In the genomic region with DNA sequence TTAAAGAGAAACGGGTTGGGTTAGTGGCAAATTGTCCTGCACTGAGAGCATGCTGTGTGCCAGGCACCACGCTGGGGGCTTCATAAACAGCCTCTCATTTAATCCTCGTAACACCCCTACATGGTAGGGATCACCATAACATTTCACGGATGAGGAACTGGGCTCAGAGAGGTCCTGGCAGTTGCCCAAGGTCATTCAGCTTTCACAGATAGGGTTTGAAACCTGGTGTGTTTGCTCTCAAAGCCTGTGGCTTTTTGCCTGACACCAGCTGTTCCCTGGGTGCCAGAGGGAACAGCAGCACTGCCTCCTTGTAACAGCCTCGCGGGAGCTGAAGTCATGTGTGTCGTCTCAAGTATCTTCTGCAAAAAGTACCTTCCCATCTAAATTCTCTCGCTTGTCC, we compare ENCODE assay signal across 13 cellular contexts.
DNase-seq lines count a peak whose midpoint lies in the region; ATAC-seq and TF ChIP-seq lines count a peak whose summit lies in the region.
"Had no signal": no experiment of that assay in that cellular context is flagged by ENCODE, and none has a peak within 500 bp of the region (broad histone marks: within the 10 kb centered on the region; RNA-seq: fewer than 3 reads in every experiment).

No MANE protein-coding gene starts in this region.

- H3K4me1 ChIP-seq in PC-9 (replicated peaks; ENCODE audit: insufficient read depth) (no peaks in the 10 kb centered on the region), left lung (peaks cover 0 to 7% of the 10 kb centered on the region in 2 donors)

- DNase-seq in SHP77 (lab: John Stamatoyannopoulos, UW) = peak; percentile 24 to 39
- DNase-seq in SHP77 treated with DMSO at 0.1 percent for 48 hours (lab: John Stamatoyannopoulos, UW) = no peak
- DNase-seq in PC-9 = no peak
- no peak for DNase-seq in left lung
- no peak for DNase-seq in GM13976 (ENCODE audit: low spot score)
- no peak for DNase-seq in stimulated activated naive CD4-positive, alpha-beta T cell (lab: John Stamatoyannopoulos, UW)
- DNase-seq: activated CD4-positive, alpha-beta T cell treated with anti-CD3 and anti-CD28 coated beads, Interleukin-2, amount 50 U/mL, for 1 hour; GF-D8; HCEC 1CT; immature natural killer cell; NCI-H187 treated with DMSO at 0.1 percent for 48 hours had no signal

- no peaks in the 10 kb centered on the region for H3K79me2 ChIP-seq in PC-9 (ENCODE audit: low read depth)

- no peaks in the 10 kb centered on the region for H3K9me2 ChIP-seq in PC-9 (ENCODE audit: insufficient read depth)

- H2AFZ ChIP-seq in PC-9 = no peak overlapping the region

- BruUV-seq in PC-9 (replicated peaks; lab: Mats Ljungman, UMichigan) = no TSS peak

- TF ChIP-seq CTCF in PC-9 (conservative IDR thresholded peaks at IDR 0.05) (no peak), left lung (IDR thresholded peaks at IDR 0.05) (no peak), GM13976 (IDR thresholded peaks at IDR 0.05; ENCODE audit: borderline replicate concordance, control extremely low read depth, extremely low read depth, insufficient read depth, missing control alignments) (no peak)

- no peak overlapping the region for H3K4me3 ChIP-seq in PC-9
- no peak overlapping the region for H3K4me3 ChIP-seq in left lung

- intact Hi-C loops in PC-9 (cut with micrococcal nuclease; ENCODE audit: unreplicated experiment) = no loop called here
- intact Hi-C loops in left lung (cut with DNase I) = no loop called here

- H3K9me3 ChIP-seq in PC-9 (ENCODE audit: insufficient read depth, low read depth) (no peaks in the 10 kb centered on the region), left lung (no peaks in the 10 kb centered on the region)

- H3K36me3 ChIP-seq in PC-9 (ENCODE audit: low read depth) = no peaks in the 10 kb centered on the region
- no peaks in the 10 kb centered on the region for H3K36me3 ChIP-seq in left lung

- CTCF ChIA-PET in PC-9 (lab: Charles Lee) = interaction anchor here (0.9 kb wide), 1 partner anchor 699 kb away, joined by 4 read pairs; no protein-coding TSS in a partner anchor

- H3K27ac ChIP-seq in PC-9 (no peak overlapping the region), left lung (no peak overlapping the region)

- POLR2A ChIA-PET in PC-9 (lab: Charles Lee; ENCODE audit: unreplicated experiment) = no interaction called here

- ATAC-seq in left lung (peak; percentile 91), HG02588 (IDR thresholded peaks at IDR 0.05; ENCODE audit: unreplicated experiment) (no peak), GM21528 (IDR thresholded peaks at IDR 0.05; ENCODE audit: low FRiP score, unreplicated experiment) (no peak)

- H3F3A ChIP-seq in PC-9 (ENCODE audit: insufficient read depth, low read depth) = no peaks in the 10 kb centered on the region

- peak overlapping the region; percentile 15; the same call in 1 of the 2 replicates for H3K4me2 ChIP-seq in PC-9

- in situ Hi-C loops in GM13976 (cut with MboI; ENCODE audit: low sequenced_read_pairs, unreplicated experiment) = no loop called here

- H3K27me3 ChIP-seq in PC-9 (ENCODE audit: insufficient read depth, low read depth) (no peaks in the 10 kb centered on the region), left lung (no peaks in the 10 kb centered on the region)

- H4K20me1 ChIP-seq in PC-9 (ENCODE audit: insufficient read depth) = no peaks in the 10 kb centered on the region

Comparison
In these comparisons a context has a peak if more than half of its experiments do, and no peak if none do; other contexts are left out.
1. DNase-seq: peak in SHP77 (2 of 2); none in SHP77 treated with DMSO at 0.1 percent for 48 hours (single experiment), PC-9 (0 of 2), left lung (0 of 2), GM13976 (single experiment) and stimulated activated naive CD4-positive, alpha-beta T cell (0 of 6).